Comparison of ENCODE assay signal across 18 cellular contexts in genomic region chr9:108168451-108168850, GRCh38.
DNase-seq lines count a peak whose midpoint lies in the region; ATAC-seq and TF ChIP-seq lines count a peak whose summit lies in the region.
"Had no signal": no experiment of that assay in that cellular context is flagged by ENCODE, and none has a peak within 500 bp of the region (broad histone marks: within the 10 kb centered on the region; RNA-seq: fewer than 3 reads in every experiment).

No MANE protein-coding gene starts in this region.

- H3K27ac ChIP-seq in Peyer's patch = no peak overlapping the region
- H3K27ac ChIP-seq: ascending aorta, right atrium auricular region, stomach had no signal

- ATAC-seq in activated T-cell treated with anti-CD3 and anti-CD28 coated beads, Interleukin-2, amount 50 U/mL, for 4 hours = no peak
- no peak for ATAC-seq in GM21576 (IDR thresholded peaks at IDR 0.05; ENCODE audit: unreplicated experiment)

- no peak overlapping the region for H3K4me3 Mint-ChIP-seq in activated T-cell treated with anti-CD3 and anti-CD28 coated beads, Interleukin-2, amount 50 U/mL, for 4 hours
- H3K4me3 Mint-ChIP-seq: activated CD4-positive, alpha-beta T cell treated with anti-CD3 and anti-CD28 coated beads, Interleukin-2, amount 10 ng/mL, durations not matched to agents 24 days and 14 days had no signal

- TF ChIP-seq CTCF in epithelial cell of proximal tubule (conservative IDR thresholded peaks at IDR 0.05; ENCODE audit: low read depth, low read length) (no peak), Peyer's patch (IDR thresholded peaks at IDR 0.05) (no peak)

- no peaks in the 10 kb centered on the region for H3K36me3 ChIP-seq in Peyer's patch
- H3K36me3 ChIP-seq: ascending aorta, right atrium auricular region, stomach had no signal

- peaks cover 13% of the 10 kb centered on the region for H3K9me3 Mint-ChIP-seq in activated T-cell treated with anti-CD3 and anti-CD28 coated beads, Interleukin-2, amount 50 U/mL, for 4 hours

- no peak for TF ChIP-seq POLR2A in Peyer's patch (IDR thresholded peaks at IDR 0.05)

- H3K9me3 ChIP-seq in Peyer's patch = no peaks in the 10 kb centered on the region
- H3K9me3 ChIP-seq: ascending aorta, right atrium auricular region, stomach had no signal

- H3K36me3 Mint-ChIP-seq in activated T-cell treated with anti-CD3 and anti-CD28 coated beads, Interleukin-2, amount 50 U/mL, for 4 hours (ENCODE audit: insufficient read depth) = no peaks in the 10 kb centered on the region

- no peak overlapping the region for H3K4me3 ChIP-seq in epithelial cell of proximal tubule (ENCODE audit: low read depth, low read length)
- no peak overlapping the region for H3K4me3 ChIP-seq in Peyer's patch
- H3K4me3 ChIP-seq: ascending aorta, right atrium auricular region, stomach had no signal

- H3K27me3 Mint-ChIP-seq in activated T-cell treated with anti-CD3 and anti-CD28 coated beads, Interleukin-2, amount 50 U/mL, for 4 hours (ENCODE audit: low read depth) = no peaks in the 10 kb centered on the region
- H3K27me3 Mint-ChIP-seq: activated CD4-positive, alpha-beta T cell treated with anti-CD3 and anti-CD28 coated beads, Interleukin-2, amount 10 ng/mL, durations not matched to agents 24 days and 14 days had no signal

- no peaks in the 10 kb centered on the region for H3K4me1 Mint-ChIP-seq in activated T-cell treated with anti-CD3 and anti-CD28 coated beads, Interleukin-2, amount 50 U/mL, for 4 hours (ENCODE audit: low read depth)
- H3K4me1 Mint-ChIP-seq: activated CD4-positive, alpha-beta T cell treated with anti-CD3 and anti-CD28 coated beads, Interleukin-2, amount 10 ng/mL, durations not matched to agents 24 days and 14 days had no signal

- no peaks in the 10 kb centered on the region for H3K27me3 ChIP-seq in Peyer's patch
- H3K27me3 ChIP-seq: ascending aorta, right atrium auricular region, stomach had no signal

- H3K4me1 ChIP-seq in Peyer's patch = no peaks in the 10 kb centered on the region
- H3K4me1 ChIP-seq: ascending aorta, right atrium auricular region had no signal

- peak; percentile 92 for DNase-seq in AG20443 (ENCODE audit: low spot score)
- DNase-seq in M059J (ENCODE audit: low read depth) = peak; percentile 92
- peak; percentile 40 for DNase-seq in epithelial cell of proximal tubule (ENCODE audit: low read depth)
- peak; percentile 61 for DNase-seq in myocyte (ENCODE audit: low read depth)
- DNase-seq in iPS-NIHi11 (ENCODE audit: low spot score) = no peak
- DNase-seq in Peyer's patch = no peak
- DNase-seq in activated T-cell treated with anti-CD3 and anti-CD28 coated beads, Interleukin-2, amount 50 U/mL, for 4 hours = no peak
- DNase-seq: activated CD4-positive, alpha-beta T cell treated with anti-CD3 and anti-CD28 coated beads, Interleukin-2, amount 10 ng/mL, durations not matched to agents 24 days and 14 days; activated CD8-positive, alpha-beta memory T cell treated with anti-CD3 and anti-CD28 coated beads, Interleukin-2, amount 50 U/mL, for 4 hours; COR-L47; cortex of kidney; NCI-H1048; NCI-H2107; NCI-H748 treated with DMSO at 0.1 percent for 48 hours; stomach had no signal

Comparison
In these comparisons a context has a peak if more than half of its experiments do, and no peak if none do; other contexts are left out.
1. DNase-seq: peak in AG20443 (single experiment), M059J (single experiment), epithelial cell of proximal tubule (single experiment) and myocyte (single experiment); none in iPS-NIHi11 (single experiment), Peyer's patch (0 of 3) and activated T-cell treated with anti-CD3 and anti-CD28 coated beads, Interleukin-2, amount 50 U/mL, for 4 hours (single experiment).